ENCODE assay signal across 30 cellular contexts in genomic region chr1:112939810-112940209, GRCh38.
"Had no signal": no experiment of that assay in that cellular context is flagged by ENCODE, and none has a peak within 500 bp of the region (broad histone marks: within the 10 kb centered on the region; RNA-seq: fewer than 3 reads in every experiment).

No MANE protein-coding gene starts in this region.

- H3K27ac Mint-ChIP-seq: activated CD4-positive, alpha-beta T cell treated with anti-CD3 and anti-CD28 coated beads, Interleukin-2, amount 10 ng/mL, durations not matched to agents 24 days and 14 days; activated CD8-positive, alpha-beta T cell treated with anti-CD3 and anti-CD28 coated beads for 36 hours; activated naive CD8-positive, alpha-beta T cell treated with anti-CD3 and anti-CD28 coated beads for 36 hours; activated T-helper 17 cell treated with anti-CD3 and anti-CD28 coated beads, Interleukin-2, amount 50 U/mL, for 72 hours; T-helper 1 cell treated with Interleukin-12 subunit alpha and Interleukin-12 subunit beta and Interleukin-4 antibody, amounts not matched to agents 30 μg/mL and 1 μg/mL, for 36 hours; T-helper 2 cell treated with Interferon-gamma antibody and Interleukin-4, amounts not matched to agents 5 μg/mL and 100 μg/mL, for 36 hours had no signal

- H3K9me2 ChIP-seq: SK-N-SH had no signal

- H3K9me3 Mint-ChIP-seq: activated CD4-positive, alpha-beta T cell treated with anti-CD3 and anti-CD28 coated beads, Interleukin-2, amount 10 ng/mL, durations not matched to agents 24 days and 14 days; activated CD8-positive, alpha-beta T cell treated with anti-CD3 and anti-CD28 coated beads for 36 hours; activated naive CD8-positive, alpha-beta T cell treated with anti-CD3 and anti-CD28 coated beads for 36 hours; activated T-cell treated with anti-CD3 and anti-CD28 coated beads, Interleukin-2, amount 50 U/mL, for 72 hours; activated T-helper 17 cell treated with anti-CD3 and anti-CD28 coated beads, Interleukin-2, amount 50 U/mL, for 72 hours; T-helper 1 cell treated with Interleukin-12 subunit alpha and Interleukin-12 subunit beta and Interleukin-4 antibody, amounts not matched to agents 30 μg/mL and 1 μg/mL, for 36 hours; T-helper 2 cell treated with Interferon-gamma antibody and Interleukin-4, amounts not matched to agents 5 μg/mL and 100 μg/mL, for 36 hours had no signal

- ATAC-seq: activated CD8-positive, alpha-beta T cell treated with anti-CD3 and anti-CD28 coated beads for 36 hours; activated T-cell treated with anti-CD3 and anti-CD28 coated beads, Interleukin-2, amount 50 U/mL, for 72 hours; activated T-helper 17 cell treated with anti-CD3 and anti-CD28 coated beads, Interleukin-2, amount 50 U/mL, for 72 hours had no signal

- H3K9ac ChIP-seq: SK-N-SH had no signal

- H3K9me3 ChIP-seq: SJSA1, SK-N-SH had no signal

- DNase-seq: activated CD4-positive, alpha-beta T cell treated with anti-CD3 and anti-CD28 coated beads for 1 hour; activated CD4-positive, alpha-beta T cell treated with anti-CD3 and anti-CD28 coated beads, Interleukin-2, amount 10 ng/mL, durations not matched to agents 24 days and 14 days; activated CD4-positive, alpha-beta T cell treated with anti-CD3 and anti-CD28 coated beads, Interleukin-2, amount 50 U/mL, for 4 hours; activated CD8-positive, alpha-beta T cell treated with anti-CD3 and anti-CD28 coated beads for 36 hours; activated effector memory CD4-positive, alpha-beta T cell treated with anti-CD3 and anti-CD28 coated beads, Interleukin-2, amount 50 U/mL, for 16 hours; activated naive CD4-positive, alpha-beta T cell; activated naive CD4-positive, alpha-beta T cell treated with anti-CD3 and anti-CD28 coated beads, Interleukin-2, amount 50 U/mL, for 16 hours; activated naive CD8-positive, alpha-beta T cell treated with anti-CD3 and anti-CD28 coated beads for 36 hours; activated T-cell treated with anti-CD3 and anti-CD28 coated beads, Interleukin-2, amount 50 U/mL, for 1 hour; activated T-cell treated with anti-CD3 and anti-CD28 coated beads, Interleukin-2, amount 50 U/mL, for 72 hours; amniotic stem cell; aorta; brain microvascular endothelial cell; central memory CD4-positive, alpha-beta T cell; NCI-H1048; NCI-H1105 treated with DMSO at 0.1 percent for 48 hours; NCI-H1436 treated with DMSO at 0.1 percent for 48 hours; NCI-H1694 treated with DMSO at 0.1 percent for 48 hours; NCI-H2029; NCI-H510A; NCI-H526; NCI-H748 treated with DMSO at 0.1 percent for 48 hours; NK-92 treated with Interleukin-12 subunit alpha and Interleukin-12 subunit beta, amount 100 ng/mL, for 24 hours; PC-9; SHP77 treated with DMSO at 0.1 percent for 48 hours; SK-N-SH had no signal

- H3K4me3 Mint-ChIP-seq: activated CD4-positive, alpha-beta T cell treated with anti-CD3 and anti-CD28 coated beads, Interleukin-2, amount 10 ng/mL, durations not matched to agents 24 days and 14 days; activated CD8-positive, alpha-beta T cell treated with anti-CD3 and anti-CD28 coated beads for 36 hours; activated naive CD8-positive, alpha-beta T cell treated with anti-CD3 and anti-CD28 coated beads for 36 hours; activated T-cell treated with anti-CD3 and anti-CD28 coated beads, Interleukin-2, amount 50 U/mL, for 72 hours; activated T-helper 17 cell treated with anti-CD3 and anti-CD28 coated beads, Interleukin-2, amount 50 U/mL, for 72 hours; T-helper 1 cell treated with Interleukin-12 subunit alpha and Interleukin-12 subunit beta and Interleukin-4 antibody, amounts not matched to agents 30 μg/mL and 1 μg/mL, for 36 hours; T-helper 2 cell treated with Interferon-gamma antibody and Interleukin-4, amounts not matched to agents 5 μg/mL and 100 μg/mL, for 36 hours had no signal

- H3K4me2 ChIP-seq: PC-9, SK-N-SH had no signal

- H3K36me3 ChIP-seq: brain microvascular endothelial cell, SJSA1 had no signal

- H2AFZ ChIP-seq: PC-9 had no signal

- H3K27me3 ChIP-seq: brain microvascular endothelial cell, SJSA1 had no signal

- H3K27me3 Mint-ChIP-seq: activated CD4-positive, alpha-beta T cell treated with anti-CD3 and anti-CD28 coated beads, Interleukin-2, amount 10 ng/mL, durations not matched to agents 24 days and 14 days; activated CD8-positive, alpha-beta T cell treated with anti-CD3 and anti-CD28 coated beads for 36 hours; activated naive CD8-positive, alpha-beta T cell treated with anti-CD3 and anti-CD28 coated beads for 36 hours; activated T-helper 17 cell treated with anti-CD3 and anti-CD28 coated beads, Interleukin-2, amount 50 U/mL, for 72 hours had no signal

- H3K27ac ChIP-seq: brain microvascular endothelial cell, PC-9, SJSA1 had no signal

- H3K4me3 ChIP-seq: PC-9, SJSA1 had no signal
